ENCODE assay signal across 23 cellular contexts in genomic region chr13:66534561-66534960, GRCh38.
"Had no signal": no experiment of that assay in that cellular context is flagged by ENCODE, and none has a peak within 500 bp of the region (broad histone marks: within the 10 kb centered on the region; RNA-seq: fewer than 3 reads in every experiment).

No MANE protein-coding gene starts in this region.

- H3K36me3 Mint-ChIP-seq: activated naive CD8-positive, alpha-beta T cell; naive thymus-derived CD4-positive, alpha-beta T cell; neural progenitor cell had no signal

- H3K4me3 Mint-ChIP-seq: activated naive CD8-positive, alpha-beta T cell; activated T-helper 1 cell treated with anti-CD3 and anti-CD28 coated beads, Interleukin-12 subunit alpha, Interleukin-12 subunit beta, Interleukin-2, Interleukin-4 antibody, amounts not matched to agents 30 ng/mL and 10 ng/mL and 1 ng/mL, durations not matched to agents 14 hours and 24 hours and 36 hours; effector memory CD8-positive, alpha-beta T cell; naive thymus-derived CD4-positive, alpha-beta T cell; neural progenitor cell; stimulated activated naive CD8-positive, alpha-beta T cell treated with anti-CD3 and anti-CD28 coated beads, Interleukin-15, amount 100 ng/mL, for 72 hours had no signal

- H3K4me3 ChIP-seq: gastrocnemius medialis, heart left ventricle, neural progenitor cell, prostate gland, right atrium auricular region, skin epidermis, suprapubic skin, transverse colon, vagina had no signal

- ATAC-seq: effector memory CD8-positive, alpha-beta T cell; gastrocnemius medialis; heart left ventricle; naive thymus-derived CD4-positive, alpha-beta T cell; stimulated activated naive CD8-positive, alpha-beta T cell treated with anti-CD3 and anti-CD28 coated beads, Interleukin-15, amount 100 ng/mL, for 72 hours had no signal

- H3K27ac Mint-ChIP-seq: activated naive CD8-positive, alpha-beta T cell; activated T-helper 1 cell treated with anti-CD3 and anti-CD28 coated beads, Interleukin-12 subunit alpha, Interleukin-12 subunit beta, Interleukin-2, Interleukin-4 antibody, amounts not matched to agents 30 ng/mL and 10 ng/mL and 1 ng/mL, durations not matched to agents 14 hours and 24 hours and 36 hours; effector memory CD8-positive, alpha-beta T cell; naive thymus-derived CD4-positive, alpha-beta T cell; neural progenitor cell; stimulated activated naive CD8-positive, alpha-beta T cell treated with anti-CD3 and anti-CD28 coated beads, Interleukin-15, amount 100 ng/mL, for 72 hours had no signal

- H3K9me3 Mint-ChIP-seq: activated T-helper 1 cell treated with anti-CD3 and anti-CD28 coated beads, Interleukin-12 subunit alpha, Interleukin-12 subunit beta, Interleukin-2, Interleukin-4 antibody, amounts not matched to agents 30 ng/mL and 10 ng/mL and 1 ng/mL, durations not matched to agents 14 hours and 24 hours and 36 hours; neural progenitor cell had no signal

- H3K4me1 ChIP-seq: gastrocnemius medialis, heart left ventricle, prostate gland, right atrium auricular region, suprapubic skin, transverse colon, vagina had no signal

- H3K27me3 ChIP-seq: gastrocnemius medialis, heart left ventricle, neural progenitor cell, right atrium auricular region, suprapubic skin, transverse colon, vagina had no signal

- H3K27ac ChIP-seq: gastrocnemius medialis, heart left ventricle, neural progenitor cell, prostate gland, right atrium auricular region, skin epidermis, suprapubic skin, transverse colon, vagina, WERI-Rb-1 had no signal

- H3K9me3 ChIP-seq: gastrocnemius medialis, heart left ventricle, prostate gland, right atrium auricular region, suprapubic skin, transverse colon, vagina had no signal

- DNase-seq: activated CD4-positive, alpha-beta T cell treated with anti-CD3 and anti-CD28 coated beads, Interleukin-2, amount 50 U/mL, for 48 hours; activated gamma-delta T cell treated with Interleukin-2 at 50 U/mL for 16 hours; activated T-cell treated with anti-CD3 and anti-CD28 coated beads for 4 hours; effector memory CD8-positive, alpha-beta T cell; gastrocnemius medialis; heart left ventricle; kidney glomerular epithelial cell; mesendoderm; naive thymus-derived CD4-positive, alpha-beta T cell; stimulated activated CD4-positive, alpha-beta T cell treated with anti-CD3 and anti-CD28 coated beads, Interleukin-2, amount 100 ng/mL, for 48 hours; stimulated activated naive CD8-positive, alpha-beta T cell treated with anti-CD3 and anti-CD28 coated beads, Interleukin-15, amount 100 ng/mL, for 72 hours; SW 1271; T-helper 2 cell; transverse colon; WERI-Rb-1 had no signal

- H3K27me3 Mint-ChIP-seq: activated naive CD8-positive, alpha-beta T cell; effector memory CD8-positive, alpha-beta T cell; naive thymus-derived CD4-positive, alpha-beta T cell; stimulated activated naive CD8-positive, alpha-beta T cell treated with anti-CD3 and anti-CD28 coated beads, Interleukin-15, amount 100 ng/mL, for 72 hours had no signal

- H3K4me1 Mint-ChIP-seq: naive thymus-derived CD4-positive, alpha-beta T cell; stimulated activated naive CD8-positive, alpha-beta T cell treated with anti-CD3 and anti-CD28 coated beads, Interleukin-15, amount 100 ng/mL, for 72 hours had no signal

- H3K36me3 ChIP-seq: gastrocnemius medialis, heart left ventricle, neural progenitor cell, prostate gland, right atrium auricular region, suprapubic skin, transverse colon, vagina, WERI-Rb-1 had no signal

- H3K9ac ChIP-seq: neural progenitor cell had no signal
